ENCODE assay signal across 8 cellular contexts in the genomic region with DNA sequence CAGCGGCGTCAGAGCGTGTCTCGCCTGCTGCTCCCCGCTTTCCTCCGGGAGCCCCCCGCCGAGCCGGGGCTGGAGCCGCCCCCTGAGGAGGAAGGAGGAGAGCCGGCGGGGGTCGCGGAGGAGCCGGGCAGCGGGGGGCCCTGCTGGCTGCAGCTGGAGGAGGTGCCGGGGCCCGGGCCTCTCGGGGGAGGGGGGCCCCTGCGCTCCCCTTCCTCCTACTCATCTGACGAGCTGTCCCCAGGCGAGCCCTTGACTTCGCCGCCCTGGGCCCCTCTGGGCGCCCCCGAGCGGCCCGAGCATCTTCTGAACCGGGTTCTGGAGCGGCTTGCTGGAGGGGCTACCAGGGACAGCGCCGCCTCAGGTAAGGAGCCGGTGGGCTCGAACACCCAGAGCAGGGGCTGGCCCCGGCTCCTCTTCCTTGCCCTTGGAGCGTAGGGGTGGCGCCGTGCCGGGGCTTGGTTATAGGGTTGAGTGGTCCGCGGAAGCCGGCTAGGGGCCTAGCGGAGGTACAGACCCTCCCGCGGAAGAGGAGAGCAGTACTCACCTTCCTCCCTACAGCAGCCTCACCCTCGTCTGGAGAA. TPM values are rescaled to one million over a fixed set of nuclear protein-coding genes. Genes with fewer than 3 reads are reported as not detected.
A peak's percentile ranks its signal among the peaks of the same experiment; 100 is the strongest.
DNase-seq lines count a peak whose midpoint lies in the region; ATAC-seq and TF ChIP-seq lines count a peak whose summit lies in the region.

No MANE protein-coding gene starts in this region.

- H3K27ac ChIP-seq in cingulate gyrus (ENCODE audit: low read depth, low read length) (peak overlapping the region; percentile 23), mucosa of rectum (ENCODE audit: low read depth in 2 of 2, low read length in 2 of 2) (peak overlapping the region; percentile 90 to 98), uterus (peak overlapping the region; percentile 18 to 33)

- peak overlapping the region; percentile 80 to 81 for H3K4me3 ChIP-seq in mucosa of rectum (ENCODE audit: low read length in 2 of 2)
- peak overlapping the region in 1 of 2 donors; percentile 51 for H3K4me3 ChIP-seq in uterus

- peak overlapping the region; percentile 92 to 96 for H3K9ac ChIP-seq in mucosa of rectum (ENCODE audit: low read depth in 1 of 2, low read length in 2 of 2)

- H3K27me3 ChIP-seq in mucosa of rectum (ENCODE audit: control insufficient read depth in 2 of 2, insufficient read depth in 2 of 2, low read length in 2 of 2) (no peaks in the 10 kb centered on the region), uterus (no peaks in the 10 kb centered on the region)

- H3K27ac Mint-ChIP-seq in activated CD4-positive, alpha-beta memory T cell treated with anti-CD3 and anti-CD28 coated beads for 36 hours, result no peak overlapping the region

- CTCF ChIA-PET in activated CD4-positive, alpha-beta memory T cell treated with anti-CD3 and anti-CD28 coated beads for 36 hours (lab: Charles Lee), result interaction anchor here (1.9 to 2.6 kb wide), 2 partner anchors 14 to 65 kb away, joined by 6 to 20 read pairs; no protein-coding TSS in a partner anchor

- H3K4me1 ChIP-seq in mucosa of rectum (ENCODE audit: control insufficient read depth in 2 of 2, insufficient read depth in 2 of 2, low read length in 2 of 2) (peaks cover 32 to 37% of the 10 kb centered on the region in 2 donors), uterus (peaks cover 0 to 15% of the 10 kb centered on the region in 2 donors)

- intact Hi-C loops in Right ventricle myocardium superior (cut with DNase I), result no loop called here
- intact Hi-C loops in cardiac septum (cut with DNase I), result no loop called here
- intact Hi-C loops in uterus (cut with DNase I; ENCODE audit: low total_unique reads), result no loop called here
- intact Hi-C loops in activated CD4-positive, alpha-beta memory T cell treated with anti-CD3 and anti-CD28 coated beads for 36 hours (cut with micrococcal nuclease), result loop anchor here (10.0 kb wide), 1 partner anchor 153 kb away; no protein-coding TSS in a partner anchor

- TF ChIP-seq POLR2A in uterus (IDR thresholded peaks at IDR 0.05), result no peak

- H3K36me3 Mint-ChIP-seq in activated CD4-positive, alpha-beta memory T cell treated with anti-CD3 and anti-CD28 coated beads for 36 hours, result peaks cover 11% of the 10 kb centered on the region

- H3K4me3 Mint-ChIP-seq in activated CD4-positive, alpha-beta memory T cell treated with anti-CD3 and anti-CD28 coated beads for 36 hours, result no peak overlapping the region

- peaks cover 7% of the 10 kb centered on the region for H3K4me1 Mint-ChIP-seq in activated CD4-positive, alpha-beta memory T cell treated with anti-CD3 and anti-CD28 coated beads for 36 hours (ENCODE audit: low read depth)

- TF ChIP-seq CTCF in uterus (IDR thresholded peaks at IDR 0.05), result no peak

- POLR2A ChIA-PET in activated CD4-positive, alpha-beta memory T cell treated with anti-CD3 and anti-CD28 coated beads for 36 hours (lab: Charles Lee), result no interaction called here

- peak; percentile 4 for ATAC-seq in Right ventricle myocardium superior (ENCODE audit: poor library complexity)

- DNase-seq in Right ventricle myocardium superior (no peak), cardiac septum (ENCODE audit: low spot score) (no peak), uterus (no peak), NCI-H510A treated with DMSO at 0.1 percent for 48 hours (lab: John Stamatoyannopoulos, UW) (no peak), MV-4-11 (lab: John Stamatoyannopoulos, UW) (no peak)
- DNase-seq in activated CD4-positive, alpha-beta memory T cell treated with anti-CD3 and anti-CD28 coated beads for 36 hours, result no peak

- no peaks in the 10 kb centered on the region for H3K27me3 Mint-ChIP-seq in activated CD4-positive, alpha-beta memory T cell treated with anti-CD3 and anti-CD28 coated beads for 36 hours

- no peaks in the 10 kb centered on the region for H3K9me3 ChIP-seq in mucosa of rectum (ENCODE audit: control insufficient read depth in 2 of 2, low read length in 2 of 2)
- H3K9me3 ChIP-seq in uterus, result no peaks in the 10 kb centered on the region

- H3K36me3 ChIP-seq in mucosa of rectum (ENCODE audit: control insufficient read depth in 2 of 2, insufficient read depth in 2 of 2, low read length in 2 of 2), result no peaks in the 10 kb centered on the region
- H3K36me3 ChIP-seq in uterus, result no peaks in the 10 kb centered on the region

- no peaks in the 10 kb centered on the region for H3K9me3 Mint-ChIP-seq in activated CD4-positive, alpha-beta memory T cell treated with anti-CD3 and anti-CD28 coated beads for 36 hours

RNA-seq across cellular contexts. Expression of gene RAPGEFL1, which starts 0.8 kb away (rescaled TPM):
- total RNA-seq in Right ventricle myocardium superior (2.7 TPM), cardiac septum (7.2 TPM), uterus (10 to 100 TPM in 1 of 4 donors, 1 to 10 TPM in 1, under 1 TPM in 2; 0.29 to 21.5 (median 2.0) TPM)
- 1 to 10 TPM; 4.9 to 6.1 TPM for total RNA-seq in activated CD4-positive, alpha-beta memory T cell treated with anti-CD3 and anti-CD28 coated beads for 36 hours

RNA-seq across cellular contexts. Expression of gene CASC3, which starts 37.8 kb away (rescaled TPM):
- total RNA-seq in Right ventricle myocardium superior, result 45.9 TPM
- 54.8 TPM for total RNA-seq in cardiac septum
- 100 to 1,000 TPM in 2 of 4 donors, 10 to 100 TPM in 2; 33.2 to 166 (median 91.3) TPM for total RNA-seq in uterus
- 100 to 1,000 TPM in 1 of 2 experiments, 10 to 100 TPM in 1; 96.1 to 102 TPM for total RNA-seq in activated CD4-positive, alpha-beta memory T cell treated with anti-CD3 and anti-CD28 coated beads for 36 hours

RNA-seq across cellular contexts. Expression of gene WIPF2, which starts 41.0 kb away (rescaled TPM):
- total RNA-seq in Right ventricle myocardium superior, result 11.8 TPM
- total RNA-seq in cardiac septum, result 13.3 TPM
- 10 to 100 TPM in 2 of 4 donors, 1 to 10 TPM in 2; 4.9 to 34.3 (median 8.6) TPM for total RNA-seq in uterus
- total RNA-seq in activated CD4-positive, alpha-beta memory T cell treated with anti-CD3 and anti-CD28 coated beads for 36 hours, result 10 to 100 TPM; 19.0 to 20.6 TPM

RNA-seq across cellular contexts. Expression of gene MSL1, which starts 56.3 kb away (rescaled TPM):
- 46.8 TPM for total RNA-seq in Right ventricle myocardium superior
- total RNA-seq in cardiac septum, result 53.7 TPM
- total RNA-seq in uterus, result 100 to 1,000 TPM in 1 of 4 donors, 10 to 100 TPM in 3; 51.0 to 151 (median 77.6) TPM
- total RNA-seq in activated CD4-positive, alpha-beta memory T cell treated with anti-CD3 and anti-CD28 coated beads for 36 hours, result 10 to 100 TPM; 77.9 to 80.6 TPM

Comparison
In these comparisons a context has a peak if more than half of its experiments do, and no peak if none do; other contexts are left out.
1. H3K27ac ChIP-seq: peak in every context shown above with its lines; median percentile 94 in mucosa of rectum; 26 in uterus; 23 in cingulate gyrus.